1 cellular context compared by ENCODE assay signal in the genomic region with DNA sequence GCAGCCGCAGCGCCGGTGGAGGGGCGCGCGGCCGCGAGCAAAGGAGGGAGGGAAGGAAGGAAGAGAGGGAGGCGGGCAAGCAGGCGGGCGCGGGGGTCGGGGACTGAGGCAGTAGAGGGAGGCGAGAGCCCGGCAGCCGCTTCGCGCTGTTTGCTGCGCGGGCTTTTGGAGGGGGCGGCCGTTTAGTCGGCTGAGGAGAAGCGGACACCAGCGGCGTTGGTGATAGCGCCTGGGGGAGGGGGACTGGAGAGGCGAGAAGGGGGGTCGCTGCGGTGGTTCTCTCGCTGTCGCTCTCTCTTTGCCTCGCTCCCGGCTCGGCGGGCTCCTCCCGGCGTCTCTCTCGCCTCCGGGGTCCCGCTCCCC.
TF ChIP-seq lines count a peak whose summit lies in the region.

A gene (plus strand): TSS at position 1 of the 363 bp plus-strand sequence.

TF ChIP-seq in GM12878, 131 proteins besides CTCF, POLR2A, EP300 and RAD21:
- TF ChIP-seq TAF1 (IDR thresholded peaks at IDR 0.05; ENCODE audit: borderline replicate concordance, low read depth, low read length) (peak; percentile 75; the same call in 1 of the 2 replicates), TCF12 (IDR thresholded peaks at IDR 0.05; ENCODE audit: low read depth, low read length) (peak; percentile 48; the same call in 1 of the 2 replicates), HCFC1 (IDR thresholded peaks at IDR 0.05; ENCODE audit: low read length) (no peak), MTA2 (IDR thresholded peaks at IDR 0.05; ENCODE audit: low read depth) (no peak), RUNX3 (IDR thresholded peaks at IDR 0.05; ENCODE audit: low read length) (no peak), MTA3 (IDR thresholded peaks at IDR 0.05; ENCODE audit: borderline replicate concordance, low read length) (no peak), FOS (IDR thresholded peaks at IDR 0.05; ENCODE audit: borderline replicate concordance, extremely low read depth, insufficient read length) (no peak), MYC (IDR thresholded peaks at IDR 0.05; ENCODE audit: insufficient read depth, insufficient read length, insufficient replicate concordance, low read length, severe bottlenecking) (no peak), KAT2A (conservative IDR thresholded peaks at IDR 0.05; ENCODE audit: control insufficient read depth, low read depth, low read length) (no peak), EED (IDR thresholded peaks at IDR 0.05; ENCODE audit: low read depth) (no peak), BRCA1 (IDR thresholded peaks at IDR 0.05; ENCODE audit: low read depth, low read length) (no peak), CBX5 (IDR thresholded peaks at IDR 0.05; ENCODE audit: low read depth) (no peak), SUZ12 (IDR thresholded peaks at IDR 0.05; ENCODE audit: unreplicated experiment) (no peak), MXI1 (IDR thresholded peaks at IDR 0.05; ENCODE audit: low read depth, low read length) (no peak), DPF2 (IDR thresholded peaks at IDR 0.05) (peak; percentile 73; the same call in 1 of the 2 replicates), YY1 (IDR thresholded peaks at IDR 0.05; ENCODE audit: low read depth, low read length) (no peak), CREB1 (IDR thresholded peaks at IDR 0.05; ENCODE audit: low read depth) (no peak; the same call in 1 of the 2 replicates), RAD51 (IDR thresholded peaks at IDR 0.05) (no peak), SIN3A (IDR thresholded peaks at IDR 0.05; ENCODE audit: low read depth, low read length) (no peak), NFIC (IDR thresholded peaks at IDR 0.05; ENCODE audit: low read depth, low read length) (no peak), HDGF (IDR thresholded peaks at IDR 0.05) (no peak), NR2C1 (IDR thresholded peaks at IDR 0.05) (no peak), BACH1 (IDR thresholded peaks at IDR 0.05; ENCODE audit: borderline replicate concordance) (peak; percentile 77; the same call in 1 of the 2 replicates), RB1 (IDR thresholded peaks at IDR 0.05; ENCODE audit: borderline replicate concordance) (0 out of 2 replicates have a peak, but pooled peaks have one; percentile 26), IKZF1 (conservative IDR thresholded peaks at IDR 0.05) (peak; percentile 45), CBFB (IDR thresholded peaks at IDR 0.05; ENCODE audit: low read depth) (no peak), BHLHE40 (IDR thresholded peaks at IDR 0.05; ENCODE audit: borderline replicate concordance in 1 of 2, low read depth in 2 of 2, low read length in 1 of 2) (peak in 1 of 2 experiments; percentile 49; a peak in 2 of 4 replicates), ASH2L (IDR thresholded peaks at IDR 0.05; ENCODE audit: borderline replicate concordance, low read depth) (0 out of 2 replicates have a peak, but pooled peaks have one; percentile 46), CHD1 (IDR thresholded peaks at IDR 0.05; ENCODE audit: low read depth, low read length) (no peak), GATAD2B (conservative IDR thresholded peaks at IDR 0.05; ENCODE audit: low read depth) (peak; percentile 70; the same call in 1 of the 2 replicates), KLF5 (IDR thresholded peaks at IDR 0.05; ENCODE audit: partially characterized antibody) (no peak), TCF3 (IDR thresholded peaks at IDR 0.05; ENCODE audit: borderline replicate concordance, insufficient read depth, low read depth, low read length) (no peak), NBN (IDR thresholded peaks at IDR 0.05) (no peak), KDM1A (IDR thresholded peaks at IDR 0.05; ENCODE audit: borderline replicate concordance) (no peak)
- TF ChIP-seq, protein P1, sequence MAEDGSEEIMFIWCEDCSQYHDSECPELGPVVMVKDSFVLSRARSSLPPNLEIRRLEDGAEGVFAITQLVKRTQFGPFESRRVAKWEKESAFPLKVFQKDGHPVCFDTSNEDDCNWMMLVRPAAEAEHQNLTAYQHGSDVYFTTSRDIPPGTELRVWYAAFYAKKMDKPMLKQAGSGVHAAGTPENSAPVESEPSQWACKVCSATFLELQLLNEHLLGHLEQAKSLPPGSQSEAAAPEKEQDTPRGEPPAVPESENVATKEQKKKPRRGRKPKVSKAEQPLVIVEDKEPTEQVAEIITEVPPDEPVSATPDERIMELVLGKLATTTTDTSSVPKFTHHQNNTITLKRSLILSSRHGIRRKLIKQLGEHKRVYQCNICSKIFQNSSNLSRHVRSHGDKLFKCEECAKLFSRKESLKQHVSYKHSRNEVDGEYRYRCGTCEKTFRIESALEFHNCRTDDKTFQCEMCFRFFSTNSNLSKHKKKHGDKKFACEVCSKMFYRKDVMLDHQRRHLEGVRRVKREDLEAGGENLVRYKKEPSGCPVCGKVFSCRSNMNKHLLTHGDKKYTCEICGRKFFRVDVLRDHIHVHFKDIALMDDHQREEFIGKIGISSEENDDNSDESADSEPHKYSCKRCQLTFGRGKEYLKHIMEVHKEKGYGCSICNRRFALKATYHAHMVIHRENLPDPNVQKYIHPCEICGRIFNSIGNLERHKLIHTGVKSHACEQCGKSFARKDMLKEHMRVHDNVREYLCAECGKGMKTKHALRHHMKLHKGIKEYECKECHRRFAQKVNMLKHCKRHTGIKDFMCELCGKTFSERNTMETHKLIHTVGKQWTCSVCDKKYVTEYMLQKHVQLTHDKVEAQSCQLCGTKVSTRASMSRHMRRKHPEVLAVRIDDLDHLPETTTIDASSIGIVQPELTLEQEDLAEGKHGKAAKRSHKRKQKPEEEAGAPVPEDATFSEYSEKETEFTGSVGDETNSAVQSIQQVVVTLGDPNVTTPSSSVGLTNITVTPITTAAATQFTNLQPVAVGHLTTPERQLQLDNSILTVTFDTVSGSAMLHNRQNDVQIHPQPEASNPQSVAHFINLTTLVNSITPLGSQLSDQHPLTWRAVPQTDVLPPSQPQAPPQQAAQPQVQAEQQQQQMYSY (CRISPR knock-in tag; IDR thresholded peaks at IDR 0.05), result no peak
- TF ChIP-seq, protein P2, sequence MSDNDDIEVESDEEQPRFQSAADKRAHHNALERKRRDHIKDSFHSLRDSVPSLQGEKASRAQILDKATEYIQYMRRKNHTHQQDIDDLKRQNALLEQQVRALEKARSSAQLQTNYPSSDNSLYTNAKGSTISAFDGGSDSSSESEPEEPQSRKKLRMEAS (IDR thresholded peaks at IDR 0.05; ENCODE audit: low read depth, low read length), result no peak
- TF ChIP-seq, protein P3, sequence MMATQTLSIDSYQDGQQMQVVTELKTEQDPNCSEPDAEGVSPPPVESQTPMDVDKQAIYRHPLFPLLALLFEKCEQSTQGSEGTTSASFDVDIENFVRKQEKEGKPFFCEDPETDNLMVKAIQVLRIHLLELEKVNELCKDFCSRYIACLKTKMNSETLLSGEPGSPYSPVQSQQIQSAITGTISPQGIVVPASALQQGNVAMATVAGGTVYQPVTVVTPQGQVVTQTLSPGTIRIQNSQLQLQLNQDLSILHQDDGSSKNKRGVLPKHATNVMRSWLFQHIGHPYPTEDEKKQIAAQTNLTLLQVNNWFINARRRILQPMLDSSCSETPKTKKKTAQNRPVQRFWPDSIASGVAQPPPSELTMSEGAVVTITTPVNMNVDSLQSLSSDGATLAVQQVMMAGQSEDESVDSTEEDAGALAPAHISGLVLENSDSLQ (IDR thresholded peaks at IDR 0.05), result no peak
- TF ChIP-seq, protein P4, sequence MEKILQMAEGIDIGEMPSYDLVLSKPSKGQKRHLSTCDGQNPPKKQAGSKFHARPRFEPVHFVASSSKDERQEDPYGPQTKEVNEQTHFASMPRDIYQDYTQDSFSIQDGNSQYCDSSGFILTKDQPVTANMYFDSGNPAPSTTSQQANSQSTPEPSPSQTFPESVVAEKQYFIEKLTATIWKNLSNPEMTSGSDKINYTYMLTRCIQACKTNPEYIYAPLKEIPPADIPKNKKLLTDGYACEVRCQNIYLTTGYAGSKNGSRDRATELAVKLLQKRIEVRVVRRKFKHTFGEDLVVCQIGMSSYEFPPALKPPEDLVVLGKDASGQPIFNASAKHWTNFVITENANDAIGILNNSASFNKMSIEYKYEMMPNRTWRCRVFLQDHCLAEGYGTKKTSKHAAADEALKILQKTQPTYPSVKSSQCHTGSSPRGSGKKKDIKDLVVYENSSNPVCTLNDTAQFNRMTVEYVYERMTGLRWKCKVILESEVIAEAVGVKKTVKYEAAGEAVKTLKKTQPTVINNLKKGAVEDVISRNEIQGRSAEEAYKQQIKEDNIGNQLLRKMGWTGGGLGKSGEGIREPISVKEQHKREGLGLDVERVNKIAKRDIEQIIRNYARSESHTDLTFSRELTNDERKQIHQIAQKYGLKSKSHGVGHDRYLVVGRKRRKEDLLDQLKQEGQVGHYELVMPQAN (conservative IDR thresholded peaks at IDR 0.05), result 0 out of 2 replicates have a peak, but pooled peaks have one; percentile 15
- TF ChIP-seq, protein P5, sequence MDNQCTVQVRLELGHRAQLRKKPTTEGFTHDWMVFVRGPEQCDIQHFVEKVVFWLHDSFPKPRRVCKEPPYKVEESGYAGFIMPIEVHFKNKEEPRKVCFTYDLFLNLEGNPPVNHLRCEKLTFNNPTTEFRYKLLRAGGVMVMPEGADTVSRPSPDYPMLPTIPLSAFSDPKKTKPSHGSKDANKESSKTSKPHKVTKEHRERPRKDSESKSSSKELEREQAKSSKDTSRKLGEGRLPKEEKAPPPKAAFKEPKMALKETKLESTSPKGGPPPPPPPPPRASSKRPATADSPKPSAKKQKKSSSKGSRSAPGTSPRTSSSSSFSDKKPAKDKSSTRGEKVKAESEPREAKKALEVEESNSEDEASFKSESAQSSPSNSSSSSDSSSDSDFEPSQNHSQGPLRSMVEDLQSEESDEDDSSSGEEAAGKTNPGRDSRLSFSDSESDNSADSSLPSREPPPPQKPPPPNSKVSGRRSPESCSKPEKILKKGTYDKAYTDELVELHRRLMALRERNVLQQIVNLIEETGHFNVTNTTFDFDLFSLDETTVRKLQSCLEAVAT (IDR thresholded peaks at IDR 0.05), result no peak
- TF ChIP-seq, protein P6, sequence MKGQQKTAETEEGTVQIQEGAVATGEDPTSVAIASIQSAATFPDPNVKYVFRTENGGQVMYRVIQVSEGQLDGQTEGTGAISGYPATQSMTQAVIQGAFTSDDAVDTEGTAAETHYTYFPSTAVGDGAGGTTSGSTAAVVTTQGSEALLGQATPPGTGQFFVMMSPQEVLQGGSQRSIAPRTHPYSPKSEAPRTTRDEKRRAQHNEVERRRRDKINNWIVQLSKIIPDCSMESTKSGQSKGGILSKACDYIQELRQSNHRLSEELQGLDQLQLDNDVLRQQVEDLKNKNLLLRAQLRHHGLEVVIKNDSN (IDR thresholded peaks at IDR 0.05; ENCODE audit: borderline replicate concordance, extremely low read length, insufficient read depth, low read depth, low read length), result no peak
- TF ChIP-seq, protein P7, sequence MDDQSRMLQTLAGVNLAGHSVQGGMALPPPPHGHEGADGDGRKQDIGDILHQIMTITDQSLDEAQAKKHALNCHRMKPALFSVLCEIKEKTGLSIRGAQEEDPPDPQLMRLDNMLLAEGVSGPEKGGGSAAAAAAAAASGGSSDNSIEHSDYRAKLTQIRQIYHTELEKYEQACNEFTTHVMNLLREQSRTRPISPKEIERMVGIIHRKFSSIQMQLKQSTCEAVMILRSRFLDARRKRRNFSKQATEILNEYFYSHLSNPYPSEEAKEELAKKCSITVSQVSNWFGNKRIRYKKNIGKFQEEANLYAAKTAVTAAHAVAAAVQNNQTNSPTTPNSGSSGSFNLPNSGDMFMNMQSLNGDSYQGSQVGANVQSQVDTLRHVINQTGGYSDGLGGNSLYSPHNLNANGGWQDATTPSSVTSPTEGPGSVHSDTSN (IDR thresholded peaks at IDR 0.05; ENCODE audit: insufficient replicate concordance, low read depth, low read length), result no peak
